Comparison of ENCODE assay signal across 19 cellular contexts in the genomic region with DNA sequence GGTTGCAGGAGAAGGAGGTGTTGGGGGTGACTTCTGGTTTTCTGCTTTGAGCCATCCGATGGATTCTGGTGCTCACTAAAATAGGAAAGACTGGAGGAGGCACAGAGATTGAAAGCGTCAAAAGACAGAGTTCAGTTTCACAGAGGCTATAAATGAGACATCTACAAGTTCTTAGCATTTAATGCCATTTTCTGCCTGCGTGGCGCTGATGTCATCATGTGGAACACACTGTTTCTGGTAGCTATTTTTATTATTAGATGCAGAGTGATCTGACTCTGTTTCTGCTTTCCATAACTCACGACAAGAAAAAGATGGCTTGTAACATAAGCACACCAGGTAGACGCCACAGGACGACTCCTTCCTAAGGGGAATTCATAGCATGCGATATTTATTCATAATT. TPM values are rescaled to one million over a fixed set of nuclear protein-coding genes. Genes with fewer than 3 reads are reported as not detected.
DNase-seq lines count a peak whose midpoint lies in the region; ATAC-seq, FAIRE-seq and TF ChIP-seq lines count a peak whose summit lies in the region.
"Had no signal": no experiment of that assay in that cellular context is flagged by ENCODE, and none has a peak within 500 bp of the region (broad histone marks: within the 10 kb centered on the region; RNA-seq: fewer than 3 reads in every experiment).

No MANE protein-coding gene starts in this region.

- H3K36me3 ChIP-seq in astrocyte (ENCODE audit: insufficient read depth, low read length) = no peaks in the 10 kb centered on the region
- H3K36me3 ChIP-seq in left lung = no peaks in the 10 kb centered on the region
- H3K36me3 ChIP-seq in stomach = no peaks in the 10 kb centered on the region

- H3K9ac ChIP-seq in astrocyte (ENCODE audit: low read length) = no peak overlapping the region
- H3K9ac ChIP-seq: BLaER1 treated with 17β-estradiol and CSF1 and Interleukin-3, amounts not matched to agents 10 nM and 100 nM had no signal

- no peak for TF ChIP-seq EP300 in stomach (IDR thresholded peaks at IDR 0.05)

- TF ChIP-seq CTCF in astrocyte (IDR thresholded peaks at IDR 0.05; ENCODE audit: insufficient read depth, low read depth, low read length) = no peak
- TF ChIP-seq CTCF in dorsolateral prefrontal cortex (IDR thresholded peaks at IDR 0.05 in 54 of 56, conservative IDR thresholded peaks at IDR 0.05 in 2 of 56; ENCODE audit: low read depth in 1 of 56, partially characterized antibody in 56 of 56) = no peak
- TF ChIP-seq CTCF in neural crest cell (conservative IDR thresholded peaks at IDR 0.05) = no peak
- no peak for TF ChIP-seq CTCF in left lung (IDR thresholded peaks at IDR 0.05)
- TF ChIP-seq CTCF in stomach (IDR thresholded peaks at IDR 0.05) = no peak

- WGBS in stomach, 5 donors = 70 to 79% (median 77%) methylated on average over 8 of the region's 8 CpGs

- no peaks in the 10 kb centered on the region for H3K9me3 ChIP-seq in astrocyte (ENCODE audit: insufficient read depth, low read depth, low read length)
- H3K9me3 ChIP-seq in left lung = no peaks in the 10 kb centered on the region
- no peaks in the 10 kb centered on the region for H3K9me3 ChIP-seq in stomach
- H3K9me3 ChIP-seq: BLaER1 treated with 17β-estradiol and CSF1 and Interleukin-3, amounts not matched to agents 10 nM and 100 nM had no signal

- H3K79me2 ChIP-seq in astrocyte (ENCODE audit: insufficient read depth, low read length) = peaks cover 7% of the 10 kb centered on the region

- no peak overlapping the region for H3K4me2 ChIP-seq in astrocyte (ENCODE audit: low read length)
- H3K4me2 ChIP-seq: BLaER1 treated with 17β-estradiol and CSF1 and Interleukin-3, amounts not matched to agents 10 nM and 100 nM had no signal

- no peaks in the 10 kb centered on the region for H4K20me1 ChIP-seq in astrocyte (ENCODE audit: insufficient read depth, low read length)

- no peak overlapping the region for H3K4me3 ChIP-seq in astrocyte (ENCODE audit: insufficient read depth, low read depth, low read length)
- peak overlapping the region in 6 of 59 donors; percentile 3 to 28 (median 10) for H3K4me3 ChIP-seq in dorsolateral prefrontal cortex
- no peak overlapping the region for H3K4me3 ChIP-seq in left lung
- no peak overlapping the region for H3K4me3 ChIP-seq in stomach
- H3K4me3 ChIP-seq: BLaER1 treated with 17β-estradiol and CSF1 and Interleukin-3, amounts not matched to agents 10 nM and 100 nM; GM12878 had no signal

- H3K9me3 Mint-ChIP-seq in astrocyte (ENCODE audit: unreplicated experiment) (no peaks in the 10 kb centered on the region), neural crest cell (no peaks in the 10 kb centered on the region)
- H3K9me3 Mint-ChIP-seq: CD8-positive, alpha-beta T cell; H9 had no signal

- H3K4me1 Mint-ChIP-seq in astrocyte (ENCODE audit: low read depth, unreplicated experiment) (no peaks in the 10 kb centered on the region), neural crest cell (peaks cover 13% of the 10 kb centered on the region)

- peaks cover 45% of the 10 kb centered on the region for H3K27me3 Mint-ChIP-seq in astrocyte (ENCODE audit: low read depth, unreplicated experiment)
- H3K27me3 Mint-ChIP-seq in neural crest cell (ENCODE audit: low read depth) = peaks cover 58% of the 10 kb centered on the region

- intact Hi-C loops in dorsolateral prefrontal cortex (cut with DNase I) = loop anchor here (10.0 kb wide), 2 partner anchors 48 to 268 kb away; partner anchors contain the start of gene GADD45B (in 1 of the 2)
- intact Hi-C loops in left lung (cut with DNase I) = loop anchor here (5.0 to 10.0 kb wide), 2 partner anchors 88 to 96 kb away; no protein-coding TSS in a partner anchor
- intact Hi-C loops in stomach (cut with DNase I; ENCODE audit: low total_unique reads) = no loop called here

- H3K36me3 Mint-ChIP-seq in astrocyte (ENCODE audit: low read depth, unreplicated experiment) (peaks cover 3% of the 10 kb centered on the region), neural crest cell (ENCODE audit: low read depth) (no peaks in the 10 kb centered on the region)

- DNase-seq in Ammon's horn (ENCODE audit: low spot score) (peak; percentile 48), astrocyte (ENCODE audit: low read depth) (no peak), dorsolateral prefrontal cortex (peak in 2 of 10 donors; percentile 68 to 81), neural crest cell (ENCODE audit: low read depth, low spot score) (no peak), left lung (no peak), GF-D8 (lab: John Stamatoyannopoulos, UW) (no peak), stomach (no peak)
- DNase-seq in activated CD4-positive, alpha-beta T cell treated with anti-CD3 and anti-CD28 coated beads, Interleukin-2, amount 50 U/mL, for 4 hours = no peak
- DNase-seq: Calu3; CD8-positive, alpha-beta T cell; DMS79 treated with DMSO at 0.1 percent for 48 hours; H9 had no signal

- H3K27ac ChIP-seq in astrocyte (ENCODE audit: low read depth, low read length) (no peak overlapping the region), dorsolateral prefrontal cortex (peak overlapping the region in 55 of 59 donors; percentile 12 to 90 (median 72)), left lung (no peak overlapping the region), stomach (no peak overlapping the region)
- H3K27ac ChIP-seq: 22Rv1; BLaER1 treated with 17β-estradiol and CSF1 and Interleukin-3, amounts not matched to agents 10 nM and 100 nM had no signal

- no peak overlapping the region for H3K27ac Mint-ChIP-seq in astrocyte (ENCODE audit: unreplicated experiment)
- no peak overlapping the region for H3K27ac Mint-ChIP-seq in neural crest cell (ENCODE audit: unreplicated experiment)
- H3K27ac Mint-ChIP-seq: B cell; CD8-positive, alpha-beta T cell; H9 had no signal

- FAIRE-seq in astrocyte (lab: Jason Lieb, UNC) = no peak
- FAIRE-seq: GM12878, GM19239, H1, HepG2 had no signal

- no peak for TF ChIP-seq POLR2A in stomach (IDR thresholded peaks at IDR 0.05)

- H2AFZ ChIP-seq in astrocyte (ENCODE audit: low read depth, low read length) = no peak overlapping the region

- H3K27me3 ChIP-seq in astrocyte (ENCODE audit: insufficient read depth, low read length) (no peaks in the 10 kb centered on the region), dorsolateral prefrontal cortex (no peaks in the 10 kb centered on the region), left lung (peaks cover 0 to 40% of the 10 kb centered on the region in 2 donors), stomach (peaks cover 0 to 16% (median 0%) of the 10 kb centered on the region in 3 donors)
- H3K27me3 ChIP-seq: BLaER1 treated with 17β-estradiol and CSF1 and Interleukin-3, amounts not matched to agents 10 nM and 100 nM had no signal

- ATAC-seq in left lung = no peak
- ATAC-seq: CD8-positive, alpha-beta T cell; GM12878; HepG2 had no signal

- H3K4me1 ChIP-seq in astrocyte (ENCODE audit: insufficient read depth, low read length) (peaks cover 5% of the 10 kb centered on the region), left lung (peaks cover 5 to 18% of the 10 kb centered on the region in 2 donors), stomach (peaks cover 11 to 15% (median 14%) of the 10 kb centered on the region in 4 donors)

- H3K4me3 Mint-ChIP-seq in astrocyte (ENCODE audit: unreplicated experiment) (peak overlapping the region; percentile 3), neural crest cell (peak overlapping the region; percentile 65)
- H3K4me3 Mint-ChIP-seq: B cell; CD8-positive, alpha-beta T cell; H9 had no signal

RNA-seq across cellular contexts. Expression of gene SLC39A3, which starts 3.3 kb away (rescaled TPM):
- total RNA-seq in astrocyte (30.0 and 38.0 TPM in 2 replicates), dorsolateral prefrontal cortex (10 to 100 TPM; 22.3 to 60.9 (median 39.3) TPM), neural crest cell (43.0 and 43.1 TPM in 2 replicates), left lung (10 to 100 TPM; 28.4 to 33.6 TPM), stomach (10 to 100 TPM in 2 of 5 donors, 1 to 10 TPM in 2, not detected in 1; 3.6 to 33.6 (median 16.4) TPM)
- 10 to 100 TPM in 2 of 3 donors, 1 to 10 TPM in 1; 7.3 to 26.7 (median 14.9) TPM for polyA plus RNA-seq in stomach

RNA-seq across cellular contexts. Expression of gene DIRAS1, which starts 21.9 kb away (rescaled TPM):
- total RNA-seq in astrocyte = 5.9 and 9.3 TPM in 2 replicates
- 100 to 1,000 TPM in 107 of 120 experiments, 10 to 100 TPM in 13; 43.9 to 237 (median 155) TPM for total RNA-seq in dorsolateral prefrontal cortex
- total RNA-seq in neural crest cell = 19.9 and 24.4 TPM in 2 replicates
- total RNA-seq in left lung = 1 to 10 TPM in 1 of 2 donors, under 1 TPM in 1; 0.71 to 2.0 TPM
- 1 to 10 TPM in 2 of 5 donors, under 1 TPM in 2, not detected in 1; 0.73 to 2.9 (median 1.0) TPM for total RNA-seq in stomach
- polyA plus RNA-seq in stomach = 1 to 10 TPM; 2.1 to 8.4 (median 2.8) TPM

RNA-seq across cellular contexts. Expression of gene SGTA, which starts 40.0 kb away (rescaled TPM):
- total RNA-seq in astrocyte (69.0 and 76.1 TPM in 2 replicates), dorsolateral prefrontal cortex (100 to 1,000 TPM in 2 of 120 experiments, 10 to 100 TPM in 118; 61.3 to 107 (median 73.1) TPM), neural crest cell (89.9 and 95.1 TPM in 2 replicates), left lung (10 to 100 TPM; 39.6 to 46.3 TPM), stomach (100 to 1,000 TPM in 1 of 5 donors, 10 to 100 TPM in 4; 18.5 to 173 (median 41.1) TPM)
- 10 to 100 TPM; 46.1 to 64.8 (median 59.3) TPM for polyA plus RNA-seq in stomach

RNA-seq across cellular contexts. Expression of gene GNG7, which starts 40.6 kb away (rescaled TPM):
- total RNA-seq in astrocyte = 1.8 and 2.4 TPM in 2 replicates
- total RNA-seq in dorsolateral prefrontal cortex = 100 to 1,000 TPM in 55 of 120 experiments, 10 to 100 TPM in 65; 71.9 to 184 (median 98.1) TPM
- total RNA-seq in neural crest cell = 13.9 and 15.1 TPM in 2 replicates
- total RNA-seq in left lung = 1 to 10 TPM; 3.8 to 5.7 TPM
- 10 to 100 TPM in 1 of 5 donors, 1 to 10 TPM in 3, under 1 TPM in 1; 0.58 to 15.1 (median 3.6) TPM for total RNA-seq in stomach
- polyA plus RNA-seq in stomach = 1 to 10 TPM; 3.4 to 7.0 (median 5.0) TPM

RNA-seq across cellular contexts. Expression of gene THOP1, which starts 42.2 kb away (rescaled TPM):
- total RNA-seq in astrocyte (60.3 and 73.4 TPM in 2 replicates), dorsolateral prefrontal cortex (100 to 1,000 TPM in 67 of 120 experiments, 10 to 100 TPM in 53; 63.4 to 133 (median 103) TPM), neural crest cell (171 and 173 TPM in 2 replicates), left lung (10 to 100 TPM; 46.3 to 65.3 TPM), stomach (100 to 1,000 TPM in 1 of 5 donors, 10 to 100 TPM in 4; 16.1 to 244 (median 50.8) TPM)
- polyA plus RNA-seq in stomach = 10 to 100 TPM; 16.2 to 47.9 (median 46.5) TPM

Comparison
In these comparisons a context has a peak if more than half of its experiments do, and no peak if none do; other contexts are left out.
1. H3K27ac ChIP-seq: peak in dorsolateral prefrontal cortex (55 of 59); none in astrocyte (single experiment), left lung (0 of 2) and stomach (0 of 5).